9 cellular contexts compared by ENCODE assay signal in genomic region chr9:137078701-137079400, GRCh38. TPM values are rescaled to one million over a fixed set of nuclear protein-coding genes. Genes with fewer than 3 reads are reported as not detected.
DNase-seq lines count a peak whose midpoint lies in the region; ATAC-seq and TF ChIP-seq lines count a peak whose summit lies in the region.
"Had no signal": no experiment of that assay in that cellular context is flagged by ENCODE, and none has a peak within 500 bp of the region (broad histone marks: within the 10 kb centered on the region; RNA-seq: fewer than 3 reads in every experiment).

No MANE protein-coding gene starts in this region.

- DNase-seq in activated CD4-positive, alpha-beta T cell treated with anti-CD3 and anti-CD28 coated beads for 36 hours, result no peak
- no peak for DNase-seq in activated CD4-positive, alpha-beta T cell treated with anti-CD3 and anti-CD28 coated beads for 1 hour
- DNase-seq in activated CD8-positive, alpha-beta T cell treated with anti-CD3 and anti-CD28 coated beads for 36 hours, result no peak
- DNase-seq in iPS-NIHi7 (ENCODE audit: extremely low spot score) (peak; percentile 64), stomach (no peak), NCI-H2081 (lab: John Stamatoyannopoulos, UW) (no peak), MV-4-11 (lab: John Stamatoyannopoulos, UW) (no peak)
- DNase-seq: T1000 had no signal

- WGBS in stomach, 5 donors, result 45 to 66% (median 60%) methylated on average over 22 to 51 of the region's 51 CpGs

- CTCF ChIA-PET in activated CD4-positive, alpha-beta T cell treated with anti-CD3 and anti-CD28 coated beads for 36 hours (lab: Charles Lee), result interaction anchor here (0.8 to 3.2 kb wide), 3 partner anchors 12 to 32 kb away, joined by 3 to 15 read pairs (median 5); partner anchors contain the start of gene NPDC1
- CTCF ChIA-PET in activated CD8-positive, alpha-beta T cell treated with anti-CD3 and anti-CD28 coated beads for 36 hours (lab: Charles Lee), result interaction anchor here (0.8 kb wide), 2 partner anchors 8 to 11 kb away, joined by 3 to 4 read pairs; partner anchors contain the start of gene SAPCD2

- peak overlapping the region; percentile 55 to 85 (median 70) for H3K4me3 ChIP-seq in stomach

- peaks cover 7% of the 10 kb centered on the region for H3K4me1 Mint-ChIP-seq in activated CD4-positive, alpha-beta T cell treated with anti-CD3 and anti-CD28 coated beads for 36 hours
- peaks cover 13% of the 10 kb centered on the region for H3K4me1 Mint-ChIP-seq in activated CD8-positive, alpha-beta T cell treated with anti-CD3 and anti-CD28 coated beads for 36 hours (ENCODE audit: low read depth)

- peaks cover 0 to 31% (median 0%) of the 10 kb centered on the region in 3 donors for H3K27me3 ChIP-seq in stomach

- H3K27ac Mint-ChIP-seq in activated CD4-positive, alpha-beta T cell treated with anti-CD3 and anti-CD28 coated beads for 36 hours, result no peak overlapping the region
- H3K27ac Mint-ChIP-seq in activated CD8-positive, alpha-beta T cell treated with anti-CD3 and anti-CD28 coated beads for 36 hours, result no peak overlapping the region

- no peak for TF ChIP-seq CTCF in activated CD8-positive, alpha-beta T cell treated with anti-CD3 and anti-CD28 coated beads for 36 hours (IDR thresholded peaks at IDR 0.05)
- no peak for TF ChIP-seq CTCF in stomach (IDR thresholded peaks at IDR 0.05)

- no peak for ATAC-seq in activated CD4-positive, alpha-beta T cell treated with anti-CD3 and anti-CD28 coated beads for 36 hours
- no peak for ATAC-seq in activated CD8-positive, alpha-beta T cell treated with anti-CD3 and anti-CD28 coated beads for 36 hours
- ATAC-seq in HG02885 (IDR thresholded peaks at IDR 0.05; ENCODE audit: poor library complexity, unreplicated experiment), result no peak

- H3K4me3 Mint-ChIP-seq in activated CD4-positive, alpha-beta T cell treated with anti-CD3 and anti-CD28 coated beads for 36 hours, result peak overlapping the region; percentile 69
- H3K4me3 Mint-ChIP-seq in activated CD8-positive, alpha-beta T cell treated with anti-CD3 and anti-CD28 coated beads for 36 hours, result peak overlapping the region; percentile 79

- no peak for TF ChIP-seq POLR2A in stomach (IDR thresholded peaks at IDR 0.05)

- no peaks in the 10 kb centered on the region for H3K9me3 Mint-ChIP-seq in activated CD4-positive, alpha-beta T cell treated with anti-CD3 and anti-CD28 coated beads for 36 hours (ENCODE audit: low read depth)
- H3K9me3 Mint-ChIP-seq in activated CD8-positive, alpha-beta T cell treated with anti-CD3 and anti-CD28 coated beads for 36 hours, result no peaks in the 10 kb centered on the region

- TF ChIP-seq EP300 in stomach (IDR thresholded peaks at IDR 0.05), result no peak

- peak overlapping the region in 2 of 5 donors; percentile 53 to 69 for H3K27ac ChIP-seq in stomach

- H3K4me1 ChIP-seq in stomach, result peaks cover 18 to 45% (median 41%) of the 10 kb centered on the region in 4 donors

- intact Hi-C loops in activated CD4-positive, alpha-beta T cell treated with anti-CD3 and anti-CD28 coated beads for 36 hours (cut with DNase I, micrococcal nuclease), result no loop called here
- intact Hi-C loops in activated CD8-positive, alpha-beta T cell treated with anti-CD3 and anti-CD28 coated beads for 36 hours (cut with micrococcal nuclease), result no loop called here
- intact Hi-C loops in stomach (cut with DNase I; ENCODE audit: low total_unique reads), result no loop called here

- no peaks in the 10 kb centered on the region for H3K27me3 Mint-ChIP-seq in activated CD4-positive, alpha-beta T cell treated with anti-CD3 and anti-CD28 coated beads for 36 hours
- no peaks in the 10 kb centered on the region for H3K27me3 Mint-ChIP-seq in activated CD8-positive, alpha-beta T cell treated with anti-CD3 and anti-CD28 coated beads for 36 hours

- peaks cover 15 to 49% (median 47%) of the 10 kb centered on the region in 4 donors for H3K36me3 ChIP-seq in stomach

- no peaks in the 10 kb centered on the region for H3K9me3 ChIP-seq in stomach

- peaks cover 6% of the 10 kb centered on the region for H3K36me3 Mint-ChIP-seq in activated CD4-positive, alpha-beta T cell treated with anti-CD3 and anti-CD28 coated beads for 36 hours (ENCODE audit: low read depth)
- H3K36me3 Mint-ChIP-seq in activated CD8-positive, alpha-beta T cell treated with anti-CD3 and anti-CD28 coated beads for 36 hours (ENCODE audit: low read depth), result peaks cover 19% of the 10 kb centered on the region

- POLR2A ChIA-PET in activated CD4-positive, alpha-beta T cell treated with anti-CD3 and anti-CD28 coated beads for 36 hours (lab: Charles Lee), result interaction anchor here (0.7 kb wide), 1 partner anchor 8 kb away, joined by 3 read pairs; the partner anchor contains the start of gene MAN1B1
- POLR2A ChIA-PET in activated CD8-positive, alpha-beta T cell treated with anti-CD3 and anti-CD28 coated beads for 36 hours (lab: Charles Lee), result interaction anchor here (1.3 to 1.5 kb wide), 2 partner anchors 8 kb away, joined by 3 read pairs; partner anchors contain the start of gene MAN1B1

RNA-seq across cellular contexts. Expression of gene UAP1L1, which starts 1.5 kb away (rescaled TPM):
- 10 to 100 TPM; 12.5 to 14.4 TPM for total RNA-seq in activated CD4-positive, alpha-beta T cell treated with anti-CD3 and anti-CD28 coated beads for 36 hours
- 10 to 100 TPM; 49.8 to 50.1 TPM for total RNA-seq in activated CD8-positive, alpha-beta T cell treated with anti-CD3 and anti-CD28 coated beads for 36 hours
- total RNA-seq in stomach, result 10 to 100 TPM in 3 of 5 donors, 1 to 10 TPM in 2; 4.6 to 95.6 (median 22.8) TPM
- 1 to 10 TPM; 4.1 to 7.4 (median 6.0) TPM for polyA plus RNA-seq in stomach

RNA-seq across cellular contexts. Expression of gene MAN1B1, which starts 7.9 kb away (rescaled TPM):
- total RNA-seq in activated CD4-positive, alpha-beta T cell treated with anti-CD3 and anti-CD28 coated beads for 36 hours, result 10 to 100 TPM; 21.6 to 26.7 TPM
- total RNA-seq in activated CD8-positive, alpha-beta T cell treated with anti-CD3 and anti-CD28 coated beads for 36 hours, result 10 to 100 TPM; 31.1 to 33.2 TPM
- total RNA-seq in stomach, result 100 to 1,000 TPM in 1 of 5 donors, 10 to 100 TPM in 3, 1 to 10 TPM in 1; 4.7 to 167 (median 44.6) TPM
- polyA plus RNA-seq in stomach, result 10 to 100 TPM; 22.8 to 52.6 (median 35.0) TPM

RNA-seq across cellular contexts. Expression of gene SAPCD2, which starts 8.5 kb away (rescaled TPM):
- total RNA-seq in activated CD4-positive, alpha-beta T cell treated with anti-CD3 and anti-CD28 coated beads for 36 hours, result 1 to 10 TPM; 6.4 to 8.8 TPM
- 10 to 100 TPM; 13.5 to 13.7 TPM for total RNA-seq in activated CD8-positive, alpha-beta T cell treated with anti-CD3 and anti-CD28 coated beads for 36 hours
- 10 to 100 TPM in 1 of 5 donors, 1 to 10 TPM in 3, not detected in 1; 2.9 to 84.9 (median 4.4) TPM for total RNA-seq in stomach
- polyA plus RNA-seq in stomach, result 1 to 10 TPM; 1.7 to 5.0 (median 3.8) TPM

RNA-seq across cellular contexts. Expression of gene ENTPD2, which starts 25.0 kb away (rescaled TPM):
- total RNA-seq in activated CD4-positive, alpha-beta T cell treated with anti-CD3 and anti-CD28 coated beads for 36 hours, result under 1 TPM in 1 of 2 experiments, not detected in 1; 0.19 TPM
- not detected for total RNA-seq in activated CD8-positive, alpha-beta T cell treated with anti-CD3 and anti-CD28 coated beads for 36 hours
- 10 to 100 TPM in 1 of 5 donors, 1 to 10 TPM in 3, not detected in 1; 2.2 to 11.3 (median 6.7) TPM for total RNA-seq in stomach
- polyA plus RNA-seq in stomach, result 1 to 10 TPM; 2.0 to 4.8 (median 2.9) TPM

RNA-seq across cellular contexts. Expression of gene NPDC1, which starts 32.9 kb away (rescaled TPM):
- 10 to 100 TPM; 21.0 to 23.1 TPM for total RNA-seq in activated CD4-positive, alpha-beta T cell treated with anti-CD3 and anti-CD28 coated beads for 36 hours
- 10 to 100 TPM; 18.2 to 21.2 TPM for total RNA-seq in activated CD8-positive, alpha-beta T cell treated with anti-CD3 and anti-CD28 coated beads for 36 hours
- 100 to 1,000 TPM in 4 of 5 donors, 10 to 100 TPM in 1; 20.0 to 276 (median 189) TPM for total RNA-seq in stomach
- polyA plus RNA-seq in stomach, result 100 to 1,000 TPM; 104 to 186 (median 115) TPM
